18 cellular contexts compared by ENCODE assay signal in genomic region chr6:10559492-10560150, GRCh38. TPM values are rescaled to one million over a fixed set of nuclear protein-coding genes. Genes with fewer than 3 reads are reported as not detected.
A peak's percentile ranks its signal among the peaks of the same experiment; 100 is the strongest.
DNase-seq lines count a peak whose midpoint lies in the region; ATAC-seq and TF ChIP-seq lines count a peak whose summit lies in the region.
"Had no signal": no experiment of that assay in that cellular context is flagged by ENCODE, and none has a peak within 500 bp of the region (broad histone marks: within the 10 kb centered on the region; RNA-seq: fewer than 3 reads in every experiment).

No MANE protein-coding gene starts in this region.

- H2BK15ac ChIP-seq in neuronal stem cell (ENCODE audit: low read length) = no peak overlapping the region

- WGBS in neuronal stem cell (ENCODE audit: extremely low coverage in 2 of 2, insufficient read length in 2 of 2, insufficient replicate concordance in 1 of 2), 2 donors = no CpG with 5 or more reads among the region's 8 CpGs

- in situ Hi-C loops in G401 (cut with HindIII; ENCODE audit: low sequenced_read_pairs) = no loop called here

- no peaks in the 10 kb centered on the region for H3F3A ChIP-seq in PC-3 (ENCODE audit: low read length, unreplicated experiment)

- H3K9me3 Mint-ChIP-seq in glutamatergic neuron (ENCODE audit: unreplicated experiment) = peaks cover 13% of the 10 kb centered on the region
- H3K9me3 Mint-ChIP-seq: activated CD8-positive, alpha-beta T cell treated with anti-CD3 and anti-CD28 coated beads for 36 hours had no signal

- no peak overlapping the region for H3K14ac ChIP-seq in neuronal stem cell (ENCODE audit: low read length)

- no peak overlapping the region for H4K8ac ChIP-seq in neuronal stem cell (ENCODE audit: low read depth, low read length)

- no TSS peak for BruUV-seq in PC-3 (replicated peaks; lab: Mats Ljungman, UMichigan)

- H3K4me1 ChIP-seq in neuronal stem cell (ENCODE audit: control insufficient read depth in 2 of 2, insufficient read depth in 1 of 2, low read depth in 1 of 2, low read length in 2 of 2) = peaks cover 21 to 30% of the 10 kb centered on the region in 2 donors
- no peaks in the 10 kb centered on the region for H3K4me1 ChIP-seq in PC-3 (ENCODE audit: insufficient read depth, low read length)

- H3K18ac ChIP-seq in neuronal stem cell (ENCODE audit: low read length) = peak overlapping the region; percentile 12

- no peak overlapping the region for H3K4ac ChIP-seq in neuronal stem cell (ENCODE audit: low read length)

- peaks cover 14% of the 10 kb centered on the region for H3K27me3 Mint-ChIP-seq in glutamatergic neuron (ENCODE audit: unreplicated experiment)
- H3K27me3 Mint-ChIP-seq: activated CD8-positive, alpha-beta T cell treated with anti-CD3 and anti-CD28 coated beads for 36 hours; activated naive CD8-positive, alpha-beta T cell had no signal

- H3K36me3 Mint-ChIP-seq in glutamatergic neuron (ENCODE audit: unreplicated experiment) = no peaks in the 10 kb centered on the region

- H3K79me1 ChIP-seq in neuronal stem cell (ENCODE audit: low read depth, low read length) = no peaks in the 10 kb centered on the region

- no peak overlapping the region for H2AK5ac ChIP-seq in neuronal stem cell (ENCODE audit: low read depth, low read length)

- no peak overlapping the region for H2BK120ac ChIP-seq in neuronal stem cell (ENCODE audit: low read depth, low read length)

- no peaks in the 10 kb centered on the region for H4K20me1 ChIP-seq in PC-3 (ENCODE audit: low read length)

- peak overlapping the region; percentile 69 for H3K27ac Mint-ChIP-seq in glutamatergic neuron (ENCODE audit: unreplicated experiment)
- H3K27ac Mint-ChIP-seq: activated CD8-positive, alpha-beta T cell treated with anti-CD3 and anti-CD28 coated beads for 36 hours; activated naive CD8-positive, alpha-beta T cell had no signal

- H2AFZ ChIP-seq in neuronal stem cell (ENCODE audit: low read length) (no peak overlapping the region), PC-3 (ENCODE audit: low read length) (no peak overlapping the region)

- H3K27ac ChIP-seq in neuronal stem cell (replicated peaks; ENCODE audit: low read length) (peak overlapping the region; percentile 27), PC-3 (ENCODE audit: low read length) (no peak overlapping the region)
- H3K27ac ChIP-seq: WERI-Rb-1 had no signal

- H3K4me3 ChIP-seq in neuronal stem cell (ENCODE audit: low read length in 2 of 2) (peak overlapping the region in 1 of 2 donors; percentile 7), PC-3 (ENCODE audit: low read length) (no peak overlapping the region)

- H3K9me3 ChIP-seq in neuronal stem cell (replicated peaks in 1 of 2; ENCODE audit: control insufficient read depth in 2 of 2, insufficient read depth in 1 of 2, low read depth in 1 of 2, low read length in 2 of 2) (no peaks in the 10 kb centered on the region), PC-3 (ENCODE audit: low read length) (no peaks in the 10 kb centered on the region)

- 0 out of 2 replicates have a peak, but pooled peaks cover 3% of the 10 kb centered on the region for H3K79me2 ChIP-seq in PC-3 (ENCODE audit: low read length)

- ATAC-seq in PC-3 (no peak), GM21447 (IDR thresholded peaks at IDR 0.05; ENCODE audit: unreplicated experiment) (no peak)
- ATAC-seq: activated CD8-positive, alpha-beta T cell treated with anti-CD3 and anti-CD28 coated beads for 36 hours; left lobe of liver had no signal

- H3K36me3 ChIP-seq in neuronal stem cell (replicated peaks in 1 of 2; ENCODE audit: control insufficient read depth in 2 of 2, insufficient read depth in 2 of 2, low read length in 2 of 2) (peaks cover 0 to 2% of the 10 kb centered on the region in 2 donors), PC-3 (ENCODE audit: low read depth, low read length) (peaks cover 8% of the 10 kb centered on the region; the same call in 1 of the 2 replicates)
- H3K36me3 ChIP-seq: WERI-Rb-1 had no signal

- H4K91ac ChIP-seq in neuronal stem cell (ENCODE audit: low read depth, low read length, poor library complexity) = no peak overlapping the region

- no peak overlapping the region for H2BK12ac ChIP-seq in neuronal stem cell (ENCODE audit: low read length)

- peak; percentile 74 for DNase-seq in G401 (ENCODE audit: low spot score)
- DNase-seq in NCI-H526 treated with DMSO at 0.1 percent for 48 hours (lab: John Stamatoyannopoulos, UW) = peak; percentile 48
- DNase-seq in glutamatergic neuron = no peak
- DNase-seq in neuronal stem cell (ENCODE audit: low spot score) = no peak
- DNase-seq in midbrain (lab: John Stamatoyannopoulos, UW) = no peak
- no peak for DNase-seq in PC-3
- no peak for DNase-seq in SIG-M5 treated with dmso at 0.1 percent for 504 hours (lab: John Stamatoyannopoulos, UW; ENCODE audit: unreplicated experiment)
- DNase-seq: activated CD8-positive, alpha-beta T cell treated with anti-CD3 and anti-CD28 coated beads for 36 hours; activated T-cell treated with anti-CD3 and anti-CD28 coated beads, Interleukin-2, amount 50 U/mL, for 48 hours; Calu3; NCI-H187 treated with DMSO at 0.1 percent for 48 hours; NCI-H774; RPMI8226; stimulated activated CD4-positive, alpha-beta T cell treated with anti-CD3 and anti-CD28 coated beads, Interleukin-15, amount 100 ng/mL, for 24 hours; WERI-Rb-1 had no signal

- no peaks in the 10 kb centered on the region for H3K27me3 ChIP-seq in neuronal stem cell (ENCODE audit: control insufficient read depth in 3 of 3, insufficient read depth in 3 of 3, low read depth in 1 of 3, low read length in 3 of 3)
- no peaks in the 10 kb centered on the region for H3K27me3 ChIP-seq in PC-3 (ENCODE audit: low read length)

- no peaks in the 10 kb centered on the region for H3K9me2 ChIP-seq in PC-3 (replicated peaks; ENCODE audit: low read length)

- no peak overlapping the region for H3K23ac ChIP-seq in neuronal stem cell (ENCODE audit: low read depth, low read length, poor library complexity)

- POLR2A ChIA-PET in PC-3 (lab: Charles Lee; ENCODE audit: unreplicated experiment) = no interaction called here

- intact Hi-C loops in PC-3 (cut with micrococcal nuclease) = no loop called here

- H3K9ac ChIP-seq in neuronal stem cell (ENCODE audit: low read depth, low read length, poor library complexity) (peak overlapping the region; percentile 17), PC-3 (ENCODE audit: low read length) (no peak overlapping the region)

- no peak overlapping the region for H2BK5ac ChIP-seq in neuronal stem cell (ENCODE audit: low read length)

- CTCF ChIA-PET in PC-3 (lab: Charles Lee) = no interaction called here

- H3K4me3 Mint-ChIP-seq in glutamatergic neuron (ENCODE audit: unreplicated experiment) = peak overlapping the region; percentile 91
- H3K4me3 Mint-ChIP-seq: activated CD8-positive, alpha-beta T cell treated with anti-CD3 and anti-CD28 coated beads for 36 hours; activated naive CD8-positive, alpha-beta T cell had no signal

- no peak for TF ChIP-seq CTCF in glutamatergic neuron (IDR thresholded peaks at IDR 0.05; ENCODE audit: partially characterized antibody, unreplicated experiment)
- TF ChIP-seq CTCF in PC-3 (conservative IDR thresholded peaks at IDR 0.05; ENCODE audit: low read depth, low read length) = no peak

- peak overlapping the region; percentile 59 for H3K4me2 ChIP-seq in neuronal stem cell (ENCODE audit: insufficient read depth, low read length, poor library complexity, severe bottlenecking)
- no peak overlapping the region for H3K4me2 ChIP-seq in PC-3 (ENCODE audit: low read length)

- peaks cover 59% of the 10 kb centered on the region for H3K4me1 Mint-ChIP-seq in glutamatergic neuron (ENCODE audit: low read depth, unreplicated experiment)

RNA-seq across cellular contexts. Expression of gene GCNT2, which starts 38.5 kb away (rescaled TPM):
- 28.4 and 28.7 TPM in 2 replicates for total RNA-seq in G401 (2014; rRNA removed; shearing (Covaris generic))
- total RNA-seq in glutamatergic neuron (ENCODE audit: unreplicated experiment) = 13.2 TPM
- 20.2 TPM for polyA plus RNA-seq in neuronal stem cell (2013, experiment 1 of 2)
- polyA plus RNA-seq in neuronal stem cell (2013, experiment 2 of 2) = 20.7 TPM
- 15.5 and 18.3 TPM in 2 replicates for total RNA-seq in PC-3 (2014; rRNA removed)

Comparison
In these comparisons a context has a peak if more than half of its experiments do, and no peak if none do; other contexts are left out.
1. DNase-seq: peak in G401 (single experiment) and NCI-H526 treated with DMSO at 0.1 percent for 48 hours (single experiment); none in glutamatergic neuron (single experiment), neuronal stem cell (single experiment), midbrain (single experiment), PC-3 (single experiment) and SIG-M5 treated with dmso at 0.1 percent for 504 hours (single experiment).